In genomic region chr3:16482770-16483531, GRCh38 we compare ENCODE assay signal across 8 cellular contexts. TPM values are rescaled to one million over a fixed set of nuclear protein-coding genes. Genes with fewer than 3 reads are reported as not detected.
DNase-seq lines count a peak whose midpoint lies in the region; ATAC-seq and TF ChIP-seq lines count a peak whose summit lies in the region.

No MANE protein-coding gene starts in this region.

- DNase-seq in T follicular helper cell (ENCODE audit: low read depth) (peak; percentile 14), iPS DF 19.7 (ENCODE audit: low read depth, low spot score) (peak; percentile 85), amygdala (lab: John Stamatoyannopoulos, UW) (no peak), epidermal melanocyte (ENCODE audit: insufficient read length, low spot score) (no peak), vagina (ENCODE audit: extremely low spot score in 2 of 2) (no peak)

- H3K4me3 ChIP-seq in vagina, result no peak overlapping the region

- no peak overlapping the region for H3K27ac ChIP-seq in vagina

- TF ChIP-seq POLR2A in vagina (IDR thresholded peaks at IDR 0.05), result no peak

- no peaks in the 10 kb centered on the region for H3K9me3 Mint-ChIP-seq in IgD-negative memory B cell

- peak overlapping the region; percentile 27 to 90 (median 59) for H3K27ac Mint-ChIP-seq in IgD-negative memory B cell

- peaks cover 38 to 61% (median 47%) of the 10 kb centered on the region in 3 donors for H3K4me1 Mint-ChIP-seq in IgD-negative memory B cell

- no peaks in the 10 kb centered on the region for H3K27me3 ChIP-seq in vagina

- peaks cover 27% of the 10 kb centered on the region for H3K4me1 ChIP-seq in vagina

- 0 out of 2 replicates have a peak, but pooled peaks have one; percentile 3 for TF ChIP-seq CTCF in GM12874 (IDR thresholded peaks at IDR 0.05; ENCODE audit: insufficient read depth, low read depth, low read length)
- no peak for TF ChIP-seq CTCF in vagina (IDR thresholded peaks at IDR 0.05)

- no peaks in the 10 kb centered on the region for H3K27me3 Mint-ChIP-seq in IgD-negative memory B cell

- peak overlapping the region; percentile 42 to 91 (median 72) for H3K4me3 Mint-ChIP-seq in IgD-negative memory B cell

- no peaks in the 10 kb centered on the region for H3K36me3 ChIP-seq in vagina

- H3K9me3 ChIP-seq in vagina, result no peaks in the 10 kb centered on the region

- intact Hi-C loops in vagina (cut with DNase I), result no loop called here

- peaks cover 18% of the 10 kb centered on the region for H3K36me3 Mint-ChIP-seq in IgD-negative memory B cell

- peak; percentile 61 for ATAC-seq in GM21515 (IDR thresholded peaks at IDR 0.05; ENCODE audit: unreplicated experiment)

RNA-seq across cellular contexts. Expression of gene RFTN1, which starts 30.5 kb away (rescaled TPM):
- 43.1 TPM for polyA plus RNA-seq in IgD-negative memory B cell
- total RNA-seq in vagina, result 47.4 TPM

Comparison
In these comparisons a context has a peak if more than half of its experiments do, and no peak if none do; other contexts are left out.
1. DNase-seq: peak in T follicular helper cell (single experiment) and iPS DF 19.7 (single experiment); none in amygdala (0 of 56), epidermal melanocyte (single experiment) and vagina (0 of 2).